ENCODE assay signal across 22 cellular contexts in the genomic region with DNA sequence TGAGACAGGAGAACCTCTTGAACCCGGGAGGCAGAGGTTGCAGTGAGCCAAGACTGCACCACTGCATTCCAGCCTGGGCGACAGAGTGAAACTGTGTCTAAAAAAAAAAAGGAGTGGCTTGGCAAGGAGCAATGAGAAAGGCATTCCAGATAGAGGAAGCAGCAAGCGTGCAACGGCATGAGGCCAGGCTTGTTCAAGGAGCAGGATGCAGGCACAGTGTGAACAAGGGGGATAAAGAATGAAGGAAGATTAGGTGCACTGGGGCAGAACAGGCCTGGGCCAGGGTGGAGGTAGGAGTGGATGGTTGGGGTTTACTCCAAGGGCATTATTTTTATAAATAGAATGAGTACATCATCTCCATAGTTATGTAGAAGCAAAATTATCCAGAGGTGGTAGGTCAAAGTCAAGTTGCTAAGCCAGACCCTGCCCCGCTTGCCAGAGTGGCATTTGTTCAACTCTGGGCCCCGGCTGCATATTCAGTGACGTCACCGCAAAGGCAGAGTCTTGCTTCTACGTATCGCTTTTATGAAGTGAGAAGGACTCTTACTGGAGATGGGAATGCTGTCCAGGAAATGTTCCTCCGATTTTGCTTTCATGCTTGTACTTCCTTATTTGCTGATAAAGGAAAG.
DNase-seq lines count a peak whose midpoint lies in the region; ATAC-seq, FAIRE-seq and TF ChIP-seq lines count a peak whose summit lies in the region.
"Had no signal": no experiment of that assay in that cellular context is flagged by ENCODE, and none has a peak within 500 bp of the region (broad histone marks: within the 10 kb centered on the region; RNA-seq: fewer than 3 reads in every experiment).

No MANE protein-coding gene starts in this region.

- peaks cover 0 to 3% (median 0%) of the 10 kb centered on the region in 4 donors for H3K4me1 ChIP-seq in transverse colon
- H3K4me1 ChIP-seq: adrenal gland, esophagus muscularis mucosa had no signal

- ATAC-seq in Right ventricle myocardium superior (ENCODE audit: poor library complexity) (peak; percentile 61), left colon (peak; percentile 91), GM18873 (IDR thresholded peaks at IDR 0.05; ENCODE audit: low FRiP score, unreplicated experiment) (no peak), GM21390 (IDR thresholded peaks at IDR 0.05; ENCODE audit: unreplicated experiment) (no peak)
- ATAC-seq: left lobe of liver had no signal

- in situ Hi-C loops in transverse colon (cut with MboI; ENCODE audit: low pct_ligation_motif_present in 1 of 4, low pct_unique_long_range_greater_than_20kb in 1 of 4, low sequenced_read_pairs in 3 of 4), result loop anchor here in 1 of 4 donors (5.0 kb wide), 1 partner anchor 77 kb away; no protein-coding TSS in a partner anchor

- WGBS in transverse colon (ENCODE audit: low coverage in 1 of 2), 2 donors, result 41 to 46% methylated on average over 4 to 11 of the region's 11 CpGs

- peak overlapping the region in 2 of 4 donors; percentile 44 to 45 for H3K27ac ChIP-seq in transverse colon
- H3K27ac ChIP-seq: adrenal gland, esophagus muscularis mucosa had no signal

- intact Hi-C loops in Right ventricle myocardium superior (cut with DNase I), result no loop called here
- intact Hi-C loops in cardiac septum (cut with DNase I), result no loop called here
- intact Hi-C loops in left colon (cut with DNase I, micrococcal nuclease), result no loop called here
- intact Hi-C loops in transverse colon (cut with DNase I; ENCODE audit: low total_unique reads), result no loop called here

- no peaks in the 10 kb centered on the region for H3K27me3 ChIP-seq in transverse colon
- H3K27me3 ChIP-seq: adrenal gland, esophagus muscularis mucosa, neutrophil had no signal

- DNase-seq in Right ventricle myocardium superior (no peak), cardiac septum (ENCODE audit: low spot score) (no peak), fibroblast of pulmonary artery (ENCODE audit: low read depth) (peak; percentile 46), left colon (peak; percentile 36 to 58), transverse colon (peak; percentile 21), H54 (ENCODE audit: insufficient read length, low spot score) (no peak)
- DNase-seq: activated CD4-positive, CD25-positive, alpha-beta regulatory T cell treated with anti-CD3 and anti-CD28 coated beads, Interleukin-2, amount 50 U/mL, for 72 hours; activated CD8-positive, alpha-beta memory T cell treated with anti-CD3 and anti-CD28 coated beads for 24 hours; activated T-cell treated with anti-CD3 and anti-CD28 coated beads, Interleukin-2, amount 50 U/mL, for 24 hours; adrenal gland; central memory CD4-positive, alpha-beta T cell; COR-L47; DND-41; GOT3; MV-4-11; NCI-H69 had no signal

- no peak for FAIRE-seq in H54 (lab: Jason Lieb, UNC)
- FAIRE-seq: A204.1 had no signal

- TF ChIP-seq CTCF in fibroblast of pulmonary artery (IDR thresholded peaks at IDR 0.05; ENCODE audit: low read length, missing control alignments), result no peak
- no peak for TF ChIP-seq CTCF in transverse colon (IDR thresholded peaks at IDR 0.05)

- no peak for TF ChIP-seq EP300 in transverse colon (IDR thresholded peaks at IDR 0.05; ENCODE audit: low read depth)

- H3K9me3 ChIP-seq in transverse colon, result no peaks in the 10 kb centered on the region
- H3K9me3 ChIP-seq: adrenal gland, esophagus muscularis mucosa, neutrophil had no signal

- H3K4me3 ChIP-seq in fibroblast of pulmonary artery (replicated peaks; ENCODE audit: low read depth, low read length) (no peak overlapping the region), transverse colon (no peak overlapping the region)
- H3K4me3 ChIP-seq: adrenal gland, esophagus muscularis mucosa had no signal

- no peak for TF ChIP-seq POLR2A in transverse colon (IDR thresholded peaks at IDR 0.05)
- no peak for TF ChIP-seq POLR2A in H54 (IDR thresholded peaks at IDR 0.05; ENCODE audit: low read depth, low read length)

- peaks cover 0 to 5% (median 0%) of the 10 kb centered on the region in 4 donors for H3K36me3 ChIP-seq in transverse colon
- H3K36me3 ChIP-seq: adrenal gland had no signal

Comparison
In these comparisons a context has a peak if more than half of its experiments do, and no peak if none do; other contexts are left out.
1. ATAC-seq: peak in Right ventricle myocardium superior (single experiment) and left colon (single experiment); none in GM18873 (single experiment) and GM21390 (single experiment).
2. DNase-seq: peak in fibroblast of pulmonary artery (single experiment), left colon (2 of 2) and transverse colon (single experiment); none in Right ventricle myocardium superior (single experiment), cardiac septum (single experiment) and H54 (single experiment).